Comparison of ENCODE assay signal across 23 cellular contexts in genomic region chr4:14222630-14223029, GRCh38.
"Had no signal": no experiment of that assay in that cellular context is flagged by ENCODE, and none has a peak within 500 bp of the region (broad histone marks: within the 10 kb centered on the region; RNA-seq: fewer than 3 reads in every experiment).

No MANE protein-coding gene starts in this region.

- H3K4me1 Mint-ChIP-seq: naive thymus-derived CD8-positive, alpha-beta T cell; stimulated activated naive CD8-positive, alpha-beta T cell treated with anti-CD3 and anti-CD28 coated beads, Interleukin-15, amount 100 ng/mL, for 72 hours had no signal

- H3K4me1 ChIP-seq: colonic mucosa, spleen, testis, transverse colon had no signal

- ATAC-seq: left lobe of liver; naive thymus-derived CD8-positive, alpha-beta T cell; stimulated activated naive B cell treated with anti-CD40 and anti-IgM and Interleukin-4, amounts not matched to agents 10 μg/mL and 1 μg/mL and 100 μg/mL, for 72 hours; stimulated activated naive CD8-positive, alpha-beta T cell treated with anti-CD3 and anti-CD28 coated beads, Interleukin-15, amount 100 ng/mL, for 72 hours had no signal

- H3K9me3 ChIP-seq: colonic mucosa, esophagus squamous epithelium, neutrophil, spleen, testis, transverse colon had no signal

- FAIRE-seq: islet of Langerhans had no signal

- H3K27me3 Mint-ChIP-seq: stimulated activated naive B cell treated with anti-CD40 and anti-IgM and Interleukin-4, amounts not matched to agents 10 μg/mL and 1 μg/mL and 100 μg/mL, for 72 hours; stimulated activated naive CD8-positive, alpha-beta T cell treated with anti-CD3 and anti-CD28 coated beads, Interleukin-15, amount 100 ng/mL, for 72 hours had no signal

- DNase-seq: caudate nucleus; colonic mucosa; dermis blood vessel endothelial cell; esophagus squamous epithelium; foreskin melanocyte; head of caudate nucleus; hypothalamus; kidney glomerular epithelial cell; mesendoderm; naive thymus-derived CD8-positive, alpha-beta T cell; posterior cingulate gyrus; spleen; stimulated activated CD4-positive, alpha-beta T cell treated with anti-CD3 and anti-CD28 coated beads, Interleukin-15, amount 100 ng/mL, for 24 hours; stimulated activated CD4-positive, alpha-beta T cell treated with anti-CD3 and anti-CD28 coated beads, Interleukin-1b, Interleukin-23, amount 100 ng/mL, for 48 hours; stimulated activated CD4-positive, alpha-beta T cell treated with anti-CD3 and anti-CD28 coated beads, Interleukin-4, amount 100 ng/mL, for 24 hours; stimulated activated naive B cell treated with anti-CD40 and anti-IgM and Interleukin-4, amounts not matched to agents 10 μg/mL and 1 μg/mL and 100 μg/mL, for 72 hours; stimulated activated naive CD8-positive, alpha-beta T cell treated with anti-CD3 and anti-CD28 coated beads, Interleukin-15, amount 100 ng/mL, for 72 hours; testis; transverse colon had no signal

- H3K4me3 ChIP-seq: colonic mucosa, esophagus squamous epithelium, lung, spleen, testis, transverse colon had no signal

- H3K27ac Mint-ChIP-seq: naive thymus-derived CD8-positive, alpha-beta T cell; stimulated activated naive B cell treated with anti-CD40 and anti-IgM and Interleukin-4, amounts not matched to agents 10 μg/mL and 1 μg/mL and 100 μg/mL, for 72 hours; stimulated activated naive CD8-positive, alpha-beta T cell treated with anti-CD3 and anti-CD28 coated beads, Interleukin-15, amount 100 ng/mL, for 72 hours had no signal

- H3K9me3 Mint-ChIP-seq: stimulated activated naive B cell treated with anti-CD40 and anti-IgM and Interleukin-4, amounts not matched to agents 10 μg/mL and 1 μg/mL and 100 μg/mL, for 72 hours; stimulated activated naive CD8-positive, alpha-beta T cell treated with anti-CD3 and anti-CD28 coated beads, Interleukin-15, amount 100 ng/mL, for 72 hours had no signal

- H3K36me3 ChIP-seq: colonic mucosa, esophagus squamous epithelium, neutrophil, spleen, transverse colon had no signal

- H3K27me3 ChIP-seq: colonic mucosa, esophagus squamous epithelium, neutrophil, spleen, testis, transverse colon had no signal

- H3K27ac ChIP-seq: colonic mucosa, esophagus squamous epithelium, neutrophil, spleen, testis, transverse colon had no signal

- H3K36me3 Mint-ChIP-seq: naive thymus-derived CD8-positive, alpha-beta T cell; stimulated activated naive B cell treated with anti-CD40 and anti-IgM and Interleukin-4, amounts not matched to agents 10 μg/mL and 1 μg/mL and 100 μg/mL, for 72 hours had no signal

- H3K4me3 Mint-ChIP-seq: naive thymus-derived CD8-positive, alpha-beta T cell; stimulated activated naive B cell treated with anti-CD40 and anti-IgM and Interleukin-4, amounts not matched to agents 10 μg/mL and 1 μg/mL and 100 μg/mL, for 72 hours; stimulated activated naive CD8-positive, alpha-beta T cell treated with anti-CD3 and anti-CD28 coated beads, Interleukin-15, amount 100 ng/mL, for 72 hours had no signal
